In the genomic region with DNA sequence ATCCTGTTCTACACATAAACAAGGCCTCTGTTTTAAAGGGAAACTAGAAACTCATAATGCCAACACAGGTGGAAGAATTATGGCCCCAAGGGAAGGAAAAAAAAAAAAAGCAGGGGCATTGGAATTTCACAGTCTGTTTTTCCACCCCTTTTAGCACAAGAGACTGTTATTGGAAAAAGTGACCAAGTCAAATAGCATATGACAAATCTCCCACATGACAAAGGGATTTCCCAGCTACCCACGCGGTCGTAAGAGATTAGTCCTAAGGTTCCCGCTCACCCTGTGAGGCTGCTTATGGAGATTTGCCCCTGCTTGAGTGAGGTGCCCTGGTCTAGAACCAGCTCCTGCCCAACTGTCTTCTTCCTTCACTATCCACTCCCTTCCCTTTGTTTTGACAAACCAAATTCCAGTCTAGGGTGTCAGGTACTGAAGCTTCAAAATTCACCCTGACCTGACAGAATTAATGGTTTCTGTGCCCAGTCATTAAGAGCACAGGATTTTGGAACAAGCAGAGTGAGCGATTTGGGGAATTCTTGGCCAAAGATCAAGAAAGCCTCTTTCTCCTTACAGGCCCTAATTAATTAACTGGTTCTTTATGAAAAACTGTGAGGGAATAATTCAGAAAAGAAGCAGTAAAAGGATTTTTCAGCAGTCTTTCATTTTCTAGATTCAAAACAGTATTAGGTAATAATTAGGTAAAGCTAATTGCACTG, we compare ENCODE assay signal across 1 cellular context.
TF ChIP-seq lines count a peak whose summit lies in the region.

No MANE protein-coding gene starts in this region.

TF ChIP-seq in GM12891, 5 proteins besides CTCF, POLR2A, EP300 and RAD21:
- TF ChIP-seq POLR2AphosphoS5 (IDR thresholded peaks at IDR 0.05; ENCODE audit: low read depth, low read length) = no peak
- TF ChIP-seq TAF1 (IDR thresholded peaks at IDR 0.05; ENCODE audit: low read depth, low read length) = no peak
- no peak for TF ChIP-seq SPI1 (IDR thresholded peaks at IDR 0.05; ENCODE audit: low read depth, low read length)
- no peak for TF ChIP-seq POU2F2 (IDR thresholded peaks at IDR 0.05; ENCODE audit: low read depth, low read length)
- TF ChIP-seq PAX5 (IDR thresholded peaks at IDR 0.05; ENCODE audit: insufficient read depth, low read length, severe bottlenecking) = no peak
